ENCODE assay signal across 9 cellular contexts in genomic region chr3:171772427-171773056, GRCh38. TPM values are rescaled to one million over a fixed set of nuclear protein-coding genes. Genes with fewer than 3 reads are reported as not detected.
DNase-seq lines count a peak whose midpoint lies in the region; ATAC-seq and TF ChIP-seq lines count a peak whose summit lies in the region.
"Had no signal": no experiment of that assay in that cellular context is flagged by ENCODE, and none has a peak within 500 bp of the region (broad histone marks: within the 10 kb centered on the region; RNA-seq: fewer than 3 reads in every experiment).

No MANE protein-coding gene starts in this region.

- H3K27me3 ChIP-seq in HCT116 (ENCODE audit: insufficient read depth, low read length) (no peaks in the 10 kb centered on the region), tibial nerve (no peaks in the 10 kb centered on the region)
- H3K27me3 ChIP-seq: SJSA1 had no signal

- no peak overlapping the region for H3K4me3 Mint-ChIP-seq in activated CD4-positive, alpha-beta T cell treated with anti-CD3 and anti-CD28 coated beads, Interleukin-2, amount 10 ng/mL, durations not matched to agents 24 days and 14 days
- H3K4me3 Mint-ChIP-seq in endothelial cell (ENCODE audit: unreplicated experiment) (no peak overlapping the region), naive B cell (no peak overlapping the region)

- peak; percentile 76 for ATAC-seq in HCT116
- ATAC-seq in naive B cell (ENCODE audit: low read depth in 2 of 2) = no peak

- no peaks in the 10 kb centered on the region for H3K4me1 Mint-ChIP-seq in activated CD4-positive, alpha-beta T cell treated with anti-CD3 and anti-CD28 coated beads, Interleukin-2, amount 10 ng/mL, durations not matched to agents 24 days and 14 days
- H3K4me1 Mint-ChIP-seq in endothelial cell (ENCODE audit: unreplicated experiment) = peaks cover 42% of the 10 kb centered on the region
- no peaks in the 10 kb centered on the region for H3K4me1 Mint-ChIP-seq in naive B cell

- no TSS peak for BruUV-seq in HCT116 (replicated peaks; lab: Mats Ljungman, UMichigan)

- H3K4me1 ChIP-seq in HCT116 (ENCODE audit: control insufficient read depth in 1 of 2, insufficient read depth in 2 of 2, low read length in 2 of 2) (0 out of 4 replicates have a peak, but pooled peaks cover 0 to 5% of the 10 kb centered on the region in 2 experiments), tibial nerve (peaks cover 0 to 56% (median 11%) of the 10 kb centered on the region in 4 donors)
- H3K4me1 ChIP-seq: SJSA1 had no signal

- H3K27ac ChIP-seq in HCT116 (ENCODE audit: low read depth, low read length) (no peak overlapping the region), tibial nerve (no peak overlapping the region)
- H3K27ac ChIP-seq: SJSA1 had no signal

- H3K4me3 ChIP-seq in HCT116 (replicated peaks in 1 of 2; ENCODE audit: low read depth in 1 of 2, low read length in 2 of 2) (no peak overlapping the region), tibial nerve (no peak overlapping the region)
- H3K4me3 ChIP-seq: SJSA1 had no signal

- CTCF ChIA-PET in HCT116 (lab: Charles Lee) = interaction anchor here (0.5 to 3.7 kb wide), 25 partner anchors 9 to 809 kb away, joined by 3 to 56 read pairs (median 5); no protein-coding TSS in a partner anchor

- intact Hi-C loops in HCT116 (cut with micrococcal nuclease) = loop anchor here (1.0 to 10.0 kb wide), 5 partner anchors 70 to 811 kb away; no protein-coding TSS in a partner anchor
- intact Hi-C loops in activated CD4-positive, alpha-beta T cell treated with anti-CD3 and anti-CD28 coated beads, Interleukin-2, amount 10 ng/mL, durations not matched to agents 24 days and 14 days (cut with micrococcal nuclease) = loop anchor here (1.0 to 5.0 kb wide), 2 partner anchors 125 to 811 kb away; no protein-coding TSS in a partner anchor

- H3K36me3 Mint-ChIP-seq in activated CD4-positive, alpha-beta T cell treated with anti-CD3 and anti-CD28 coated beads, Interleukin-2, amount 10 ng/mL, durations not matched to agents 24 days and 14 days (ENCODE audit: low read depth) = no peaks in the 10 kb centered on the region
- H3K36me3 Mint-ChIP-seq in endothelial cell (ENCODE audit: low read depth, unreplicated experiment) = no peaks in the 10 kb centered on the region
- no peaks in the 10 kb centered on the region for H3K36me3 Mint-ChIP-seq in naive B cell

- no peaks in the 10 kb centered on the region for H3K9me3 Mint-ChIP-seq in activated CD4-positive, alpha-beta T cell treated with anti-CD3 and anti-CD28 coated beads, Interleukin-2, amount 10 ng/mL, durations not matched to agents 24 days and 14 days
- H3K9me3 Mint-ChIP-seq in endothelial cell (ENCODE audit: unreplicated experiment) = no peaks in the 10 kb centered on the region
- no peaks in the 10 kb centered on the region for H3K9me3 Mint-ChIP-seq in naive B cell

- TF ChIP-seq RAD21 in HCT116 (IDR thresholded peaks at IDR 0.05; ENCODE audit: low read depth) = peak; percentile 85

- WGBS in tibial nerve, 2 donors = 21 to 30% methylated on average over 4 of the region's 4 CpGs

- no peaks in the 10 kb centered on the region for H3K9me2 ChIP-seq in HCT116 (ENCODE audit: insufficient read depth)

- H3K79me2 ChIP-seq in HCT116 (ENCODE audit: insufficient read depth, low read length) = no peaks in the 10 kb centered on the region

- no peak overlapping the region for H3K9ac ChIP-seq in HCT116 (ENCODE audit: low read length)

- TF ChIP-seq POLR2A in HCT116 (IDR thresholded peaks at IDR 0.05; ENCODE audit: borderline replicate concordance, extremely low read depth, insufficient read depth, insufficient read length) (no peak), tibial nerve (IDR thresholded peaks at IDR 0.05) (no peak)

- no peaks in the 10 kb centered on the region for H4K20me1 ChIP-seq in HCT116 (ENCODE audit: insufficient read depth)

- DNase-seq in CMK (ENCODE audit: low read depth) = peak; percentile 9
- peak; percentile 52 for DNase-seq in HCT116 (ENCODE audit: low read depth, low spot score)
- DNase-seq in NCI-H446 (lab: John Stamatoyannopoulos, UW) = peak; percentile 37 to 82
- DNase-seq in activated CD4-positive, alpha-beta T cell treated with anti-CD3 and anti-CD28 coated beads, Interleukin-2, amount 10 ng/mL, durations not matched to agents 24 days and 14 days = peak; percentile 79
- peak; percentile 61 for DNase-seq in endothelial cell (ENCODE audit: low spot score)
- DNase-seq in naive B cell = peak; percentile 2
- DNase-seq in tibial nerve (ENCODE audit: low spot score in 2 of 2) = peak; percentile 48 to 79
- DNase-seq in GOT3 (lab: John Stamatoyannopoulos, UW) = no peak

- no peak overlapping the region for H3K27ac Mint-ChIP-seq in activated CD4-positive, alpha-beta T cell treated with anti-CD3 and anti-CD28 coated beads, Interleukin-2, amount 10 ng/mL, durations not matched to agents 24 days and 14 days
- H3K27ac Mint-ChIP-seq in endothelial cell (ENCODE audit: unreplicated experiment) (no peak overlapping the region), naive B cell (no peak overlapping the region)

- no peak overlapping the region for H2AFZ ChIP-seq in HCT116 (ENCODE audit: low read depth, low read length, poor library complexity, severe bottlenecking)

- H3K36me3 ChIP-seq in HCT116 (ENCODE audit: control insufficient read depth in 1 of 2, insufficient read depth in 2 of 2, low read length in 2 of 2) = no peaks in the 10 kb centered on the region
- no peaks in the 10 kb centered on the region for H3K36me3 ChIP-seq in tibial nerve
- H3K36me3 ChIP-seq: SJSA1 had no signal

- TF ChIP-seq EP300 in tibial nerve (IDR thresholded peaks at IDR 0.05) = peak in 1 of 2 donors; percentile 35

- H3K4me2 ChIP-seq in HCT116 (ENCODE audit: low read length) = peak overlapping the region; percentile 29

- no peaks in the 10 kb centered on the region for H3K9me3 ChIP-seq in HCT116 (ENCODE audit: control insufficient read depth in 1 of 2, insufficient read depth in 1 of 2, low read depth in 1 of 2, low read length in 2 of 2)
- H3K9me3 ChIP-seq in tibial nerve = no peaks in the 10 kb centered on the region
- H3K9me3 ChIP-seq: SJSA1 had no signal

- RAD21 ChIA-PET in HCT116 (lab: Charles Lee; ENCODE audit: low non-redundant PET in 1 of 2, low total read pairs in 2 of 2, uncharacterized antibody in 2 of 2, unreplicated experiment in 2 of 2) = interaction anchor here (0.7 to 1.2 kb wide), 7 partner anchors 58 to 811 kb away, joined by 3 to 6 read pairs (median 3); no protein-coding TSS in a partner anchor

- H3K27me3 Mint-ChIP-seq in activated CD4-positive, alpha-beta T cell treated with anti-CD3 and anti-CD28 coated beads, Interleukin-2, amount 10 ng/mL, durations not matched to agents 24 days and 14 days = peaks cover 23% of the 10 kb centered on the region
- H3K27me3 Mint-ChIP-seq in endothelial cell (ENCODE audit: unreplicated experiment) = peaks cover 4% of the 10 kb centered on the region
- no peaks in the 10 kb centered on the region for H3K27me3 Mint-ChIP-seq in naive B cell

- POLR2A ChIA-PET in HCT116 (lab: Charles Lee) = interaction anchor here (0.6 kb wide), 1 partner anchor 722 kb away, joined by 3 read pairs; no protein-coding TSS in a partner anchor

- TF ChIP-seq CTCF in HCT116 (IDR thresholded peaks at IDR 0.05 in 2 of 3, conservative IDR thresholded peaks at IDR 0.05 in 1 of 3; ENCODE audit: borderline replicate concordance in 1 of 3, insufficient read depth in 1 of 3, low read depth in 2 of 3, low read length in 2 of 3) = peak; percentile 68 to 77 (median 72); a peak in 5 of 6 replicates
- TF ChIP-seq CTCF in endothelial cell (IDR thresholded peaks at IDR 0.05; ENCODE audit: unreplicated experiment) = peak; percentile 57
- TF ChIP-seq CTCF in tibial nerve (IDR thresholded peaks at IDR 0.05) = peak; percentile 42 to 72 (median 59)

TF ChIP-seq in HCT116, 20 proteins besides CTCF, POLR2A, EP300 and RAD21:
- TF ChIP-seq CEBPB (IDR thresholded peaks at IDR 0.05; ENCODE audit: low read depth) (no peak), TCF7L2 (IDR thresholded peaks at IDR 0.05; ENCODE audit: borderline replicate concordance, extremely low read depth, insufficient read depth, insufficient read length) (peak; percentile 25), ELF1 (IDR thresholded peaks at IDR 0.05; ENCODE audit: borderline replicate concordance, low read depth) (no peak)

RNA-seq across cellular contexts. Expression of gene PLD1, which starts 37.7 kb away (rescaled TPM):
- total RNA-seq in HCT116 (2021; ENCODE audit: unreplicated experiment) = 8.4 TPM
- 2.5 and 2.6 TPM in 2 replicates for polyA plus RNA-seq in HCT116 (2012)
- total RNA-seq in activated CD4-positive, alpha-beta T cell treated with anti-CD3 and anti-CD28 coated beads, Interleukin-2, amount 10 ng/mL, durations not matched to agents 24 days and 14 days = 0.09 TPM in 1 of 2 replicates, not detected in the other
- total RNA-seq in endothelial cell (ENCODE audit: unreplicated experiment) = 61.5 TPM
- polyA plus RNA-seq in naive B cell (ENCODE audit: low read depth in 6 of 6) = not detected
- total RNA-seq in tibial nerve = 10 to 100 TPM; 15.3 to 55.9 (median 45.4) TPM
